ENCODE assay signal across 10 cellular contexts in genomic region chr11:73360743-73361369, GRCh38. TPM values are rescaled to one million over a fixed set of nuclear protein-coding genes. Genes with fewer than 3 reads are reported as not detected.
DNase-seq lines count a peak whose midpoint lies in the region; ATAC-seq and TF ChIP-seq lines count a peak whose summit lies in the region.
"Had no signal": no experiment of that assay in that cellular context is flagged by ENCODE, and none has a peak within 500 bp of the region (broad histone marks: within the 10 kb centered on the region; RNA-seq: fewer than 3 reads in every experiment).

No MANE protein-coding gene starts in this region.

- no peaks in the 10 kb centered on the region for H3K9me3 Mint-ChIP-seq in glutamatergic neuron (ENCODE audit: unreplicated experiment)

- H3K9me3 ChIP-seq in DOHH2 (ENCODE audit: control insufficient read depth, insufficient read depth, low read length), result no peaks in the 10 kb centered on the region
- no peaks in the 10 kb centered on the region for H3K9me3 ChIP-seq in PC-3 (ENCODE audit: low read length)
- no peaks in the 10 kb centered on the region for H3K9me3 ChIP-seq in MM.1S (replicated peaks; ENCODE audit: insufficient read depth, low read length)
- H3K9me3 ChIP-seq in right lobe of liver, result no peaks in the 10 kb centered on the region

- no peaks in the 10 kb centered on the region for H3K27me3 ChIP-seq in DOHH2 (ENCODE audit: control insufficient read depth, low read length)
- H3K27me3 ChIP-seq in PC-3 (ENCODE audit: low read length), result no peaks in the 10 kb centered on the region
- no peaks in the 10 kb centered on the region for H3K27me3 ChIP-seq in MM.1S (replicated peaks; ENCODE audit: insufficient read depth, low read length)
- no peaks in the 10 kb centered on the region for H3K27me3 ChIP-seq in right lobe of liver

- H3K79me2 ChIP-seq in DOHH2 (ENCODE audit: control insufficient read depth, low read length), result no peaks in the 10 kb centered on the region
- H3K79me2 ChIP-seq in PC-3 (ENCODE audit: low read length), result no peaks in the 10 kb centered on the region
- H3K79me2 ChIP-seq in MM.1S (ENCODE audit: low read length), result no peaks in the 10 kb centered on the region

- H3K4me3 Mint-ChIP-seq in glutamatergic neuron (ENCODE audit: unreplicated experiment), result no peak overlapping the region

- H3F3A ChIP-seq in DOHH2 (ENCODE audit: control insufficient read depth, insufficient read depth) (peaks cover 4% of the 10 kb centered on the region; the same call in 1 of the 2 replicates), PC-3 (ENCODE audit: low read length, unreplicated experiment) (no peaks in the 10 kb centered on the region), MM.1S (ENCODE audit: insufficient read depth, low read length) (peaks cover 4% of the 10 kb centered on the region; the same call in 1 of the 2 replicates)

- DNase-seq in PC-3 (no peak), glutamatergic neuron (no peak), MM.1S (no peak), LoVo (ENCODE audit: low spot score) (no peak), right lobe of liver (no peak)
- no peak for DNase-seq in stimulated activated CD4-positive, alpha-beta T cell treated with anti-CD3 and anti-CD28 coated beads, Interleukin-2, amount 100 ng/mL, for 48 hours
- DNase-seq: NCI-H187, NCI-H226, NCI-H524 treated with DMSO at 0.1 percent for 48 hours had no signal

- intact Hi-C loops in PC-3 (cut with micrococcal nuclease), result no loop called here
- intact Hi-C loops in right lobe of liver (cut with DNase I), result no loop called here

- peaks cover 21% of the 10 kb centered on the region for H3K4me1 ChIP-seq in DOHH2 (ENCODE audit: control insufficient read depth, low read length)
- H3K4me1 ChIP-seq in PC-3 (ENCODE audit: insufficient read depth, low read length), result no peaks in the 10 kb centered on the region
- H3K4me1 ChIP-seq in MM.1S (ENCODE audit: low read length), result peaks cover 40% of the 10 kb centered on the region
- no peaks in the 10 kb centered on the region for H3K4me1 ChIP-seq in right lobe of liver

- H2AFZ ChIP-seq in PC-3 (ENCODE audit: low read length) (no peak overlapping the region), MM.1S (ENCODE audit: low read length) (no peak overlapping the region)

- H3K4me2 ChIP-seq in DOHH2 (ENCODE audit: low read length) (no peak overlapping the region), PC-3 (ENCODE audit: low read length) (no peak overlapping the region), MM.1S (ENCODE audit: low read depth, low read length) (no peak overlapping the region)

- H3K27ac ChIP-seq in DOHH2 (ENCODE audit: low read depth, low read length), result no peak overlapping the region
- H3K27ac ChIP-seq in PC-3 (ENCODE audit: low read length), result no peak overlapping the region
- no peak overlapping the region for H3K27ac ChIP-seq in MM.1S (ENCODE audit: low read length)
- no peak overlapping the region for H3K27ac ChIP-seq in right lobe of liver

- 82% methylated on average over 3 of the region's 8 CpGs for WGBS in right lobe of liver (ENCODE audit: insufficient coverage, low coverage, low lambda C conversion rate, missing lambda C conversion rate)

- POLR2A ChIA-PET in PC-3 (lab: Charles Lee; ENCODE audit: unreplicated experiment), result interaction anchor here (0.6 kb wide), 1 partner anchor 10 kb away, joined by 3 read pairs; no protein-coding TSS in a partner anchor

- no peaks in the 10 kb centered on the region for H3K36me3 Mint-ChIP-seq in glutamatergic neuron (ENCODE audit: unreplicated experiment)

- TF ChIP-seq POLR2A in right lobe of liver (IDR thresholded peaks at IDR 0.05), result no peak

- H3K4me3 ChIP-seq in DOHH2 (ENCODE audit: low read length) (no peak overlapping the region), PC-3 (ENCODE audit: low read length) (no peak overlapping the region), MM.1S (ENCODE audit: low read length) (no peak overlapping the region), right lobe of liver (no peak overlapping the region)

- no peaks in the 10 kb centered on the region for H3K9me2 ChIP-seq in DOHH2 (replicated peaks; ENCODE audit: control insufficient read depth, low read length)
- H3K9me2 ChIP-seq in PC-3 (replicated peaks; ENCODE audit: low read length), result no peaks in the 10 kb centered on the region
- no peaks in the 10 kb centered on the region for H3K9me2 ChIP-seq in MM.1S (replicated peaks; ENCODE audit: insufficient read depth, low read length)

- ATAC-seq in PC-3, result no peak
- ATAC-seq in right lobe of liver, result no peak

- no peaks in the 10 kb centered on the region for H3K36me3 ChIP-seq in DOHH2 (ENCODE audit: control insufficient read depth, low read length)
- H3K36me3 ChIP-seq in PC-3 (ENCODE audit: low read depth, low read length), result no peaks in the 10 kb centered on the region
- no peaks in the 10 kb centered on the region for H3K36me3 ChIP-seq in MM.1S (replicated peaks; ENCODE audit: insufficient read depth, low read length)
- no peaks in the 10 kb centered on the region for H3K36me3 ChIP-seq in right lobe of liver

- peaks cover 11% of the 10 kb centered on the region for H3K27me3 Mint-ChIP-seq in glutamatergic neuron (ENCODE audit: unreplicated experiment)

- H3K9ac ChIP-seq in PC-3 (ENCODE audit: low read length) (no peak overlapping the region), MM.1S (ENCODE audit: low read length) (no peak overlapping the region)

- no peak overlapping the region for H3K27ac Mint-ChIP-seq in glutamatergic neuron (ENCODE audit: unreplicated experiment)

- no TSS peak for BruUV-seq in PC-3 (replicated peaks; lab: Mats Ljungman, UMichigan)

- TF ChIP-seq CTCF in DOHH2 (IDR thresholded peaks at IDR 0.05; ENCODE audit: low read depth, low read length, poor library complexity, severe bottlenecking), result peak; percentile 3
- TF ChIP-seq CTCF in PC-3 (conservative IDR thresholded peaks at IDR 0.05; ENCODE audit: low read depth, low read length), result 0 out of 2 replicates have a peak, but pooled peaks have one; percentile 14
- peak; percentile 9 for TF ChIP-seq CTCF in glutamatergic neuron (IDR thresholded peaks at IDR 0.05; ENCODE audit: partially characterized antibody, unreplicated experiment)
- TF ChIP-seq CTCF in MM.1S (IDR thresholded peaks at IDR 0.05; ENCODE audit: low read length), result no peak
- no peak for TF ChIP-seq CTCF in right lobe of liver (IDR thresholded peaks at IDR 0.05)

- CTCF ChIA-PET in PC-3 (lab: Charles Lee), result interaction anchor here (0.5 to 2.0 kb wide), 4 partner anchors 10 to 879 kb away, joined by 4 to 15 read pairs (median 6); no protein-coding TSS in a partner anchor

- peaks cover 8% of the 10 kb centered on the region for H3K4me1 Mint-ChIP-seq in glutamatergic neuron (ENCODE audit: low read depth, unreplicated experiment)

- H4K20me1 ChIP-seq in DOHH2 (ENCODE audit: control insufficient read depth, insufficient read depth, low read depth, low read length) (no peaks in the 10 kb centered on the region), PC-3 (ENCODE audit: low read length) (no peaks in the 10 kb centered on the region), MM.1S (ENCODE audit: insufficient read depth, low read length) (no peaks in the 10 kb centered on the region)

RNA-seq across cellular contexts. Expression of gene RELT, which starts 15.3 kb away (rescaled TPM):
- 24.5 and 34.0 TPM in 2 replicates for total RNA-seq in PC-3 (2014; rRNA removed)
- total RNA-seq in glutamatergic neuron (ENCODE audit: unreplicated experiment), result 9.2 TPM
- total RNA-seq in right lobe of liver, result 1 to 10 TPM in 5 of 6 experiments, under 1 TPM in 1; 0.81 to 5.4 (median 1.6) TPM

RNA-seq across cellular contexts. Expression of gene ARHGEF17, which starts 52.8 kb away (rescaled TPM):
- total RNA-seq in PC-3 (2014; rRNA removed), result 6.2 and 11.0 TPM in 2 replicates
- 43.3 TPM for total RNA-seq in glutamatergic neuron (ENCODE audit: unreplicated experiment)
- total RNA-seq in right lobe of liver, result 1 to 10 TPM; 4.6 to 7.3 (median 5.4) TPM

Comparison
In these comparisons a context has a peak if more than half of its experiments do, and no peak if none do; other contexts are left out.
1. CTCF ChIP-seq: peak in DOHH2 (single experiment), PC-3 (single experiment) and glutamatergic neuron (single experiment); none in MM.1S (single experiment) and right lobe of liver (0 of 4).